19 cellular contexts compared by ENCODE assay signal in genomic region chr9:8802242-8802641, GRCh38.
"Had no signal": no experiment of that assay in that cellular context is flagged by ENCODE, and none has a peak within 500 bp of the region (broad histone marks: within the 10 kb centered on the region; RNA-seq: fewer than 3 reads in every experiment).

No MANE protein-coding gene starts in this region.

- ATAC-seq: heart right ventricle; left ventricle myocardium superior; natural killer cell treated with Interleukin-12 subunit alpha and Interleukin-12 subunit beta and Interleukin-15 and Interleukin-18, amount 100 ng/mL, for 72 hours; psoas muscle; right lobe of liver; stimulated activated memory B cell treated with anti-CD40 and anti-IgM and Interleukin-4, amounts not matched to agents 10 μg/mL and 1 μg/mL and 100 μg/mL, for 72 hours had no signal

- H3K27ac ChIP-seq: cardiac muscle cell, heart right ventricle, psoas muscle, right lobe of liver, spleen had no signal

- DNase-seq: heart right ventricle; islet precursor cell; left ventricle myocardium superior; psoas muscle; retina; right lobe of liver; spleen; stimulated activated CD4-positive, alpha-beta T cell treated with anti-CD3 and anti-CD28 coated beads, Interleukin-15, amount 100 ng/mL, for 24 hours; stimulated activated CD4-positive, alpha-beta T cell treated with anti-CD3 and anti-CD28 coated beads, Interleukin-1b, Interleukin-23, amount 100 ng/mL, for 48 hours; stimulated activated CD4-positive, alpha-beta T cell treated with anti-CD3 and anti-CD28 coated beads, Interleukin-4, amount 100 ng/mL, for 24 hours; trophoblast cell had no signal

- H3K36me3 Mint-ChIP-seq: natural killer cell treated with Interleukin-12 subunit alpha and Interleukin-12 subunit beta and Interleukin-15 and Interleukin-18, amount 100 ng/mL, for 72 hours; stimulated activated memory B cell treated with anti-CD40 and anti-IgM and Interleukin-4, amounts not matched to agents 10 μg/mL and 1 μg/mL and 100 μg/mL, for 72 hours had no signal

- FAIRE-seq: endothelial cell of umbilical vein, frontal cortex, urothelium cell line had no signal

- H3K9me3 ChIP-seq: heart right ventricle, psoas muscle, right lobe of liver, spleen had no signal

- H3K4me1 ChIP-seq: heart right ventricle, psoas muscle, right lobe of liver, spleen had no signal

- H3K27me3 ChIP-seq: cardiac muscle cell, heart right ventricle, right lobe of liver, spleen had no signal

- H3K4me3 ChIP-seq: cardiac muscle cell, heart right ventricle, psoas muscle, right lobe of liver, spleen had no signal

- H3K9me3 Mint-ChIP-seq: dendritic cell treated with granulocyte-macrophage colony-stimulating factor and Interleukin-4, amounts not matched to agents 40 ng/mL and 50 ng/mL, for 4 days; natural killer cell treated with Interleukin-12 subunit alpha and Interleukin-12 subunit beta and Interleukin-15 and Interleukin-18, amount 100 ng/mL, for 72 hours; stimulated activated memory B cell treated with anti-CD40 and anti-IgM and Interleukin-4, amounts not matched to agents 10 μg/mL and 1 μg/mL and 100 μg/mL, for 72 hours; stimulated activated naive CD8-positive, alpha-beta T cell treated with anti-CD3 and anti-CD28 coated beads, Interleukin-15, Interleukin-2, amounts not matched to agents 100 ng/mL and 50 ng/mL, for 24 hours had no signal

- H3K36me3 ChIP-seq: cardiac muscle cell, heart right ventricle, right lobe of liver, spleen had no signal

- H3K27ac Mint-ChIP-seq: dendritic cell treated with granulocyte-macrophage colony-stimulating factor and Interleukin-4, amounts not matched to agents 40 ng/mL and 50 ng/mL, for 4 days; natural killer cell treated with Interleukin-12 subunit alpha and Interleukin-12 subunit beta and Interleukin-15 and Interleukin-18, amount 100 ng/mL, for 72 hours; stimulated activated memory B cell treated with anti-CD40 and anti-IgM and Interleukin-4, amounts not matched to agents 10 μg/mL and 1 μg/mL and 100 μg/mL, for 72 hours; stimulated activated naive CD8-positive, alpha-beta T cell treated with anti-CD3 and anti-CD28 coated beads, Interleukin-15, Interleukin-2, amounts not matched to agents 100 ng/mL and 50 ng/mL, for 24 hours had no signal

- H3K4me1 Mint-ChIP-seq: stimulated activated memory B cell treated with anti-CD40 and anti-IgM and Interleukin-4, amounts not matched to agents 10 μg/mL and 1 μg/mL and 100 μg/mL, for 72 hours had no signal

- H3K4me3 Mint-ChIP-seq: dendritic cell treated with granulocyte-macrophage colony-stimulating factor and Interleukin-4, amounts not matched to agents 40 ng/mL and 50 ng/mL, for 4 days; natural killer cell treated with Interleukin-12 subunit alpha and Interleukin-12 subunit beta and Interleukin-15 and Interleukin-18, amount 100 ng/mL, for 72 hours; stimulated activated memory B cell treated with anti-CD40 and anti-IgM and Interleukin-4, amounts not matched to agents 10 μg/mL and 1 μg/mL and 100 μg/mL, for 72 hours; stimulated activated naive CD8-positive, alpha-beta T cell treated with anti-CD3 and anti-CD28 coated beads, Interleukin-15, Interleukin-2, amounts not matched to agents 100 ng/mL and 50 ng/mL, for 24 hours had no signal

- H3K27me3 Mint-ChIP-seq: dendritic cell treated with granulocyte-macrophage colony-stimulating factor and Interleukin-4, amounts not matched to agents 40 ng/mL and 50 ng/mL, for 4 days; natural killer cell treated with Interleukin-12 subunit alpha and Interleukin-12 subunit beta and Interleukin-15 and Interleukin-18, amount 100 ng/mL, for 72 hours; stimulated activated memory B cell treated with anti-CD40 and anti-IgM and Interleukin-4, amounts not matched to agents 10 μg/mL and 1 μg/mL and 100 μg/mL, for 72 hours; stimulated activated naive CD8-positive, alpha-beta T cell treated with anti-CD3 and anti-CD28 coated beads, Interleukin-15, Interleukin-2, amounts not matched to agents 100 ng/mL and 50 ng/mL, for 24 hours had no signal
